Comparison of ENCODE assay signal across 1 cellular context in the genomic region with DNA sequence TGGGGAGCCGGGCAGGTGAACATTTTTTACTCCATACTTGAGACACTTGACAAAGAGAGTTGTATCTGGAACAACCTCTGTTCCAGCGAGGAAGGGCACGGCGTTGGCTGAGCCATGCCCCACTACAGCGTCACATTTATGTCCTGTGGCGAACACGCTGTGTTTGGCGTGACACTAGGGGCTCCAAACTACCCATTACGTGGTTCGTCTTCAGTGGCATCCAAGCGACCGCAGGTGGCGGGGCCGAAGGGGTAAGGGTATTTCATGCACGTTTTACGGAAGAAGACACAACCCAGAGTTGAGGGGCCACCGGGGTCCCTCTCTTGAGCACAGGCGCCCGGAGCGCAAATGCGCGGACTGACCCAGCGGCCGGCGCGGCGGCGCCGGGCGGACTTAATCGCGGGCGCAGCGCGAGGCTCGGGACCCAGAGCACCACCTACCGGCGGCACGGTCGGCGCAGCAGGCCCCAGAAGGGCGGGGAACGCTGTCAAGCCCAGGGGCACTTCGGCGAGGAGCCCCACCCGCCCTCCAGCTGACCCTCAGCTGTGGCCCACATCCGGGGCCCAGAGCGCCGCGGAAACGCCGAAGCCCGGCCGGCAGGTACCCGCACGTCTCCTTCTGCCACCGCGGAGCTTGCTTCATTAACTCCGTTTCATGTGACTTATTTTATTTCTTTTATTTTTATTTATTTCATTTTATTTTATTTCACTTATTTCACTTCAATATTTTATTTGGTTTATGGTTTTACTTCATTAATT.
TF ChIP-seq lines count a peak whose summit lies in the region.

No MANE protein-coding gene starts in this region.

TF ChIP-seq in GM12878, 131 proteins besides CTCF, POLR2A, EP300 and RAD21 (continued from another document and continues in another):
- TF ChIP-seq MTA3 (IDR thresholded peaks at IDR 0.05; ENCODE audit: borderline replicate concordance, low read length) (no peak), SREBF1 (IDR thresholded peaks at IDR 0.05; ENCODE audit: low read length) (no peak), BACH1 (IDR thresholded peaks at IDR 0.05; ENCODE audit: borderline replicate concordance) (peak; percentile 42; the same call in 1 of the 2 replicates), POU2F2 (IDR thresholded peaks at IDR 0.05; ENCODE audit: borderline replicate concordance, low read depth, low read length) (no peak), TCF12 (IDR thresholded peaks at IDR 0.05; ENCODE audit: low read depth, low read length) (no peak), RUNX3 (IDR thresholded peaks at IDR 0.05; ENCODE audit: low read length) (peak; percentile 41), MTA2 (IDR thresholded peaks at IDR 0.05; ENCODE audit: low read depth) (0 out of 2 replicates have a peak, but pooled peaks have one; percentile 25), SIN3A (IDR thresholded peaks at IDR 0.05; ENCODE audit: low read depth, low read length) (peak; percentile 73; the same call in 1 of the 2 replicates), BCL11A (IDR thresholded peaks at IDR 0.05; ENCODE audit: low read depth, low read length) (no peak), NR2F1 (conservative IDR thresholded peaks at IDR 0.05) (peak; percentile 57), ZNF217 (IDR thresholded peaks at IDR 0.05) (no peak), PAX8 (IDR thresholded peaks at IDR 0.05) (no peak), BMI1 (IDR thresholded peaks at IDR 0.05; ENCODE audit: borderline replicate concordance) (no peak), TCF3 (IDR thresholded peaks at IDR 0.05; ENCODE audit: borderline replicate concordance, insufficient read depth, low read depth, low read length) (0 out of 2 replicates have a peak, but pooled peaks have one; percentile 36), HDAC6 (IDR thresholded peaks at IDR 0.05; ENCODE audit: unreplicated experiment) (peak; percentile 98), SUPT20H (IDR thresholded peaks at IDR 0.05; ENCODE audit: borderline replicate concordance, control insufficient read depth, low read depth, low read length) (no peak), CHD2 (IDR thresholded peaks at IDR 0.05; ENCODE audit: borderline replicate concordance, low read depth, low read length) (0 out of 2 replicates have a peak, but pooled peaks have one; percentile 37), IRF4 (IDR thresholded peaks at IDR 0.05; ENCODE audit: low read depth, low read length) (no peak), CHD4 (IDR thresholded peaks at IDR 0.05) (no peak), CREB1 (IDR thresholded peaks at IDR 0.05; ENCODE audit: low read depth) (peak; percentile 15; the same call in 1 of the 2 replicates)
- TF ChIP-seq, protein P1, sequence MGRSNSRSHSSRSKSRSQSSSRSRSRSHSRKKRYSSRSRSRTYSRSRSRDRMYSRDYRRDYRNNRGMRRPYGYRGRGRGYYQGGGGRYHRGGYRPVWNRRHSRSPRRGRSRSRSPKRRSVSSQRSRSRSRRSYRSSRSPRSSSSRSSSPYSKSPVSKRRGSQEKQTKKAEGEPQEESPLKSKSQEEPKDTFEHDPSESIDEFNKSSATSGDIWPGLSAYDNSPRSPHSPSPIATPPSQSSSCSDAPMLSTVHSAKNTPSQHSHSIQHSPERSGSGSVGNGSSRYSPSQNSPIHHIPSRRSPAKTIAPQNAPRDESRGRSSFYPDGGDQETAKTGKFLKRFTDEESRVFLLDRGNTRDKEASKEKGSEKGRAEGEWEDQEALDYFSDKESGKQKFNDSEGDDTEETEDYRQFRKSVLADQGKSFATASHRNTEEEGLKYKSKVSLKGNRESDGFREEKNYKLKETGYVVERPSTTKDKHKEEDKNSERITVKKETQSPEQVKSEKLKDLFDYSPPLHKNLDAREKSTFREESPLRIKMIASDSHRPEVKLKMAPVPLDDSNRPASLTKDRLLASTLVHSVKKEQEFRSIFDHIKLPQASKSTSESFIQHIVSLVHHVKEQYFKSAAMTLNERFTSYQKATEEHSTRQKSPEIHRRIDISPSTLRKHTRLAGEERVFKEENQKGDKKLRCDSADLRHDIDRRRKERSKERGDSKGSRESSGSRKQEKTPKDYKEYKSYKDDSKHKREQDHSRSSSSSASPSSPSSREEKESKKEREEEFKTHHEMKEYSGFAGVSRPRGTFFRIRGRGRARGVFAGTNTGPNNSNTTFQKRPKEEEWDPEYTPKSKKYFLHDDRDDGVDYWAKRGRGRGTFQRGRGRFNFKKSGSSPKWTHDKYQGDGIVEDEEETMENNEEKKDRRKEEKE (IDR thresholded peaks at IDR 0.05), result no peak
- TF ChIP-seq, protein P2, sequence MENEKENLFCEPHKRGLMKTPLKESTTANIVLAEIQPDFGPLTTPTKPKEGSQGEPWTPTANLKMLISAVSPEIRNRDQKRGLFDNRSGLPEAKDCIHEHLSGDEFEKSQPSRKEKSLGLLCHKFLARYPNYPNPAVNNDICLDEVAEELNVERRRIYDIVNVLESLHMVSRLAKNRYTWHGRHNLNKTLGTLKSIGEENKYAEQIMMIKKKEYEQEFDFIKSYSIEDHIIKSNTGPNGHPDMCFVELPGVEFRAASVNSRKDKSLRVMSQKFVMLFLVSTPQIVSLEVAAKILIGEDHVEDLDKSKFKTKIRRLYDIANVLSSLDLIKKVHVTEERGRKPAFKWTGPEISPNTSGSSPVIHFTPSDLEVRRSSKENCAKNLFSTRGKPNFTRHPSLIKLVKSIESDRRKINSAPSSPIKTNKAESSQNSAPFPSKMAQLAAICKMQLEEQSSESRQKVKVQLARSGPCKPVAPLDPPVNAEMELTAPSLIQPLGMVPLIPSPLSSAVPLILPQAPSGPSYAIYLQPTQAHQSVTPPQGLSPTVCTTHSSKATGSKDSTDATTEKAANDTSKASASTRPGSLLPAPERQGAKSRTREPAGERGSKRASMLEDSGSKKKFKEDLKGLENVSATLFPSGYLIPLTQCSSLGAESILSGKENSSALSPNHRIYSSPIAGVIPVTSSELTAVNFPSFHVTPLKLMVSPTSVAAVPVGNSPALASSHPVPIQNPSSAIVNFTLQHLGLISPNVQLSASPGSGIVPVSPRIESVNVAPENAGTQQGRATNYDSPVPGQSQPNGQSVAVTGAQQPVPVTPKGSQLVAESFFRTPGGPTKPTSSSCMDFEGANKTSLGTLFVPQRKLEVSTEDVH (IDR thresholded peaks at IDR 0.05; ENCODE audit: low read depth, partially characterized antibody), result no peak
- TF ChIP-seq, protein P3, sequence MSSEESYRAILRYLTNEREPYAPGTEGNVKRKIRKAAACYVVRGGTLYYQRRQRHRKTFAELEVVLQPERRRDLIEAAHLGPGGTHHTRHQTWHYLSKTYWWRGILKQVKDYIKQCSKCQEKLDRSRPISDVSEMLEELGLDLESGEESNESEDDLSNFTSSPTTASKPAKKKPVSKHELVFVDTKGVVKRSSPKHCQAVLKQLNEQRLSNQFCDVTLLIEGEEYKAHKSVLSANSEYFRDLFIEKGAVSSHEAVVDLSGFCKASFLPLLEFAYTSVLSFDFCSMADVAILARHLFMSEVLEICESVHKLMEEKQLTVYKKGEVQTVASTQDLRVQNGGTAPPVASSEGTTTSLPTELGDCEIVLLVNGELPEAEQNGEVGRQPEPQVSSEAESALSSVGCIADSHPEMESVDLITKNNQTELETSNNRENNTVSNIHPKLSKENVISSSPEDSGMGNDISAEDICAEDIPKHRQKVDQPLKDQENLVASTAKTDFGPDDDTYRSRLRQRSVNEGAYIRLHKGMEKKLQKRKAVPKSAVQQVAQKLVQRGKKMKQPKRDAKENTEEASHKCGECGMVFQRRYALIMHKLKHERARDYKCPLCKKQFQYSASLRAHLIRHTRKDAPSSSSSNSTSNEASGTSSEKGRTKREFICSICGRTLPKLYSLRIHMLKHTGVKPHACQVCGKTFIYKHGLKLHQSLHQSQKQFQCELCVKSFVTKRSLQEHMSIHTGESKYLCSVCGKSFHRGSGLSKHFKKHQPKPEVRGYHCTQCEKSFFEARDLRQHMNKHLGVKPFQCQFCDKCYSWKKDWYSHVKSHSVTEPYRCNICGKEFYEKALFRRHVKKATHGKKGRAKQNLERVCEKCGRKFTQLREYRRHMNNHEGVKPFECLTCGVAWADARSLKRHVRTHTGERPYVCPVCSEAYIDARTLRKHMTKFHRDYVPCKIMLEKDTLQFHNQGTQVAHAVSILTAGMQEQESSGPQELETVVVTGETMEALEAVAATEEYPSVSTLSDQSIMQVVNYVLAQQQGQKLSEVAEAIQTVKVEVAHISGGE (CRISPR knock-in tag; IDR thresholded peaks at IDR 0.05), result no peak
- TF ChIP-seq, protein P4, sequence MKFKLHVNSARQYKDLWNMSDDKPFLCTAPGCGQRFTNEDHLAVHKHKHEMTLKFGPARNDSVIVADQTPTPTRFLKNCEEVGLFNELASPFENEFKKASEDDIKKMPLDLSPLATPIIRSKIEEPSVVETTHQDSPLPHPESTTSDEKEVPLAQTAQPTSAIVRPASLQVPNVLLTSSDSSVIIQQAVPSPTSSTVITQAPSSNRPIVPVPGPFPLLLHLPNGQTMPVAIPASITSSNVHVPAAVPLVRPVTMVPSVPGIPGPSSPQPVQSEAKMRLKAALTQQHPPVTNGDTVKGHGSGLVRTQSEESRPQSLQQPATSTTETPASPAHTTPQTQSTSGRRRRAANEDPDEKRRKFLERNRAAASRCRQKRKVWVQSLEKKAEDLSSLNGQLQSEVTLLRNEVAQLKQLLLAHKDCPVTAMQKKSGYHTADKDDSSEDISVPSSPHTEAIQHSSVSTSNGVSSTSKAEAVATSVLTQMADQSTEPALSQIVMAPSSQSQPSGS (IDR thresholded peaks at IDR 0.05; ENCODE audit: low read length), result no peak
- TF ChIP-seq, protein P5, sequence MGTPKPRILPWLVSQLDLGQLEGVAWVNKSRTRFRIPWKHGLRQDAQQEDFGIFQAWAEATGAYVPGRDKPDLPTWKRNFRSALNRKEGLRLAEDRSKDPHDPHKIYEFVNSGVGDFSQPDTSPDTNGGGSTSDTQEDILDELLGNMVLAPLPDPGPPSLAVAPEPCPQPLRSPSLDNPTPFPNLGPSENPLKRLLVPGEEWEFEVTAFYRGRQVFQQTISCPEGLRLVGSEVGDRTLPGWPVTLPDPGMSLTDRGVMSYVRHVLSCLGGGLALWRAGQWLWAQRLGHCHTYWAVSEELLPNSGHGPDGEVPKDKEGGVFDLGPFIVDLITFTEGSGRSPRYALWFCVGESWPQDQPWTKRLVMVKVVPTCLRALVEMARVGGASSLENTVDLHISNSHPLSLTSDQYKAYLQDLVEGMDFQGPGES (IDR thresholded peaks at IDR 0.05), result no peak
- TF ChIP-seq, protein P6, sequence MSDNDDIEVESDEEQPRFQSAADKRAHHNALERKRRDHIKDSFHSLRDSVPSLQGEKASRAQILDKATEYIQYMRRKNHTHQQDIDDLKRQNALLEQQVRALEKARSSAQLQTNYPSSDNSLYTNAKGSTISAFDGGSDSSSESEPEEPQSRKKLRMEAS (IDR thresholded peaks at IDR 0.05; ENCODE audit: low read depth, low read length), result peak; percentile 51; the same call in 1 of the 2 replicates
- TF ChIP-seq, protein P7, sequence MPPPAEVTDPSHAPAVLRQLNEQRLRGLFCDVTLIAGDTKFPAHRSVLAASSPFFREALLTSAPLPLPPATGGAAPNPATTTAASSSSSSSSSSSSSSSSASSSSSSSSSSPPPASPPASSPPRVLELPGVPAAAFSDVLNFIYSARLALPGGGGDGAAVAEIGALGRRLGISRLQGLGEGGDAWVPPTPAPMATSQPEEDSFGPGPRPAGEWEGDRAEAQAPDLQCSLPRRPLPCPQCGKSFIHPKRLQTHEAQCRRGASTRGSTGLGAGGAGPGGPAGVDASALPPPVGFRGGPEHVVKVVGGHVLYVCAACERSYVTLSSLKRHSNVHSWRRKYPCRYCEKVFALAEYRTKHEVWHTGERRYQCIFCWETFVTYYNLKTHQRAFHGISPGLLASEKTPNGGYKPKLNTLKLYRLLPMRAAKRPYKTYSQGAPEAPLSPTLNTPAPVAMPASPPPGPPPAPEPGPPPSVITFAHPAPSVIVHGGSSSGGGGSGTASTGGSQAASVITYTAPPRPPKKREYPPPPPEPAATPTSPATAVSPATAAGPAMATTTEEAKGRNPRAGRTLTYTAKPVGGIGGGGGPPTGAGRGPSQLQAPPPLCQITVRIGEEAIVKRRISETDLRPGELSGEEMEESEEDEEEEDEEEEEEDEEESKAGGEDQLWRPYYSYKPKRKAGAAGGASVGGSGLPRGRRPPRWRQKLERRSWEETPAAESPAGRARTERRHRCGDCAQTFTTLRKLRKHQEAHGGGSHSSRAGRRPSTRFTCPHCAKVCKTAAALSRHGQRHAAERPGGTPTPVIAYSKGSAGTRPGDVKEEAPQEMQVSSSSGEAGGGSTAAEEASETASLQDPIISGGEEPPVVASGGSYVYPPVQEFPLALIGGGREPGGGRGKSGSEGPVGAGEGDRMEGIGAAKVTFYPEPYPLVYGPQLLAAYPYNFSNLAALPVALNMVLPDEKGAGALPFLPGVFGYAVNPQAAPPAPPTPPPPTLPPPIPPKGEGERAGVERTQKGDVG (CRISPR knock-in tag; IDR thresholded peaks at IDR 0.05), result no peak
- TF ChIP-seq, protein P8, sequence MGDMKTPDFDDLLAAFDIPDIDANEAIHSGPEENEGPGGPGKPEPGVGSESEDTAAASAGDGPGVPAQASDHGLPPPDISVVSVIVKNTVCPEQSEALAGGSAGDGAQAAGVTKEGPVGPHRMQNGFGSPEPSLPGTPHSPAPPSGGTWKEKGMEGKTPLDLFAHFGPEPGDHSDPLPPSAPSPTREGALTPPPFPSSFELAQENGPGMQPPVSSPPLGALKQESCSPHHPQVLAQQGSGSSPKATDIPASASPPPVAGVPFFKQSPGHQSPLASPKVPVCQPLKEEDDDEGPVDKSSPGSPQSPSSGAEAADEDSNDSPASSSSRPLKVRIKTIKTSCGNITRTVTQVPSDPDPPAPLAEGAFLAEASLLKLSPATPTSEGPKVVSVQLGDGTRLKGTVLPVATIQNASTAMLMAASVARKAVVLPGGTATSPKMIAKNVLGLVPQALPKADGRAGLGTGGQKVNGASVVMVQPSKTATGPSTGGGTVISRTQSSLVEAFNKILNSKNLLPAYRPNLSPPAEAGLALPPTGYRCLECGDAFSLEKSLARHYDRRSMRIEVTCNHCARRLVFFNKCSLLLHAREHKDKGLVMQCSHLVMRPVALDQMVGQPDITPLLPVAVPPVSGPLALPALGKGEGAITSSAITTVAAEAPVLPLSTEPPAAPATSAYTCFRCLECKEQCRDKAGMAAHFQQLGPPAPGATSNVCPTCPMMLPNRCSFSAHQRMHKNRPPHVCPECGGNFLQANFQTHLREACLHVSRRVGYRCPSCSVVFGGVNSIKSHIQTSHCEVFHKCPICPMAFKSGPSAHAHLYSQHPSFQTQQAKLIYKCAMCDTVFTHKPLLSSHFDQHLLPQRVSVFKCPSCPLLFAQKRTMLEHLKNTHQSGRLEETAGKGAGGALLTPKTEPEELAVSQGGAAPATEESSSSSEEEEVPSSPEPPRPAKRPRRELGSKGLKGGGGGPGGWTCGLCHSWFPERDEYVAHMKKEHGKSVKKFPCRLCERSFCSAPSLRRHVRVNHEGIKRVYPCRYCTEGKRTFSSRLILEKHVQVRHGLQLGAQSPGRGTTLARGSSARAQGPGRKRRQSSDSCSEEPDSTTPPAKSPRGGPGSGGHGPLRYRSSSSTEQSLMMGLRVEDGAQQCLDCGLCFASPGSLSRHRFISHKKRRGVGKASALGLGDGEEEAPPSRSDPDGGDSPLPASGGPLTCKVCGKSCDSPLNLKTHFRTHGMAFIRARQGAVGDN (IDR thresholded peaks at IDR 0.05), result peak; percentile 19; the same call in 1 of the 2 replicates
- TF ChIP-seq, protein P9, sequence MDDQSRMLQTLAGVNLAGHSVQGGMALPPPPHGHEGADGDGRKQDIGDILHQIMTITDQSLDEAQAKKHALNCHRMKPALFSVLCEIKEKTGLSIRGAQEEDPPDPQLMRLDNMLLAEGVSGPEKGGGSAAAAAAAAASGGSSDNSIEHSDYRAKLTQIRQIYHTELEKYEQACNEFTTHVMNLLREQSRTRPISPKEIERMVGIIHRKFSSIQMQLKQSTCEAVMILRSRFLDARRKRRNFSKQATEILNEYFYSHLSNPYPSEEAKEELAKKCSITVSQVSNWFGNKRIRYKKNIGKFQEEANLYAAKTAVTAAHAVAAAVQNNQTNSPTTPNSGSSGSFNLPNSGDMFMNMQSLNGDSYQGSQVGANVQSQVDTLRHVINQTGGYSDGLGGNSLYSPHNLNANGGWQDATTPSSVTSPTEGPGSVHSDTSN (IDR thresholded peaks at IDR 0.05; ENCODE audit: insufficient replicate concordance, low read depth, low read length), result peak; percentile 66
- TF ChIP-seq, protein P10, sequence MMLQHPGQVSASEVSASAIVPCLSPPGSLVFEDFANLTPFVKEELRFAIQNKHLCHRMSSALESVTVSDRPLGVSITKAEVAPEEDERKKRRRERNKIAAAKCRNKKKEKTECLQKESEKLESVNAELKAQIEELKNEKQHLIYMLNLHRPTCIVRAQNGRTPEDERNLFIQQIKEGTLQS (IDR thresholded peaks at IDR 0.05; ENCODE audit: borderline replicate concordance, extremely low read depth, low read depth, low read length), result no peak
